ENCODE assay signal across 21 cellular contexts in genomic region chr9:109459423-109459822, GRCh38. TPM values are rescaled to one million over a fixed set of nuclear protein-coding genes. Genes with fewer than 3 reads are reported as not detected.
DNase-seq lines count a peak whose midpoint lies in the region; ATAC-seq and TF ChIP-seq lines count a peak whose summit lies in the region.
"Had no signal": no experiment of that assay in that cellular context is flagged by ENCODE, and none has a peak within 500 bp of the region (broad histone marks: within the 10 kb centered on the region; RNA-seq: fewer than 3 reads in every experiment).

No MANE protein-coding gene starts in this region.

- H3K4me1 Mint-ChIP-seq in endothelial cell (ENCODE audit: unreplicated experiment), result no peaks in the 10 kb centered on the region

- peak overlapping the region; percentile 81 for H3K4me2 ChIP-seq in BLaER1

- intact Hi-C loops in head of caudate nucleus (cut with DNase I) (no loop called here), Right ventricle myocardium superior (cut with DNase I) (no loop called here)

- H4K20me1 ChIP-seq in BLaER1, result no peaks in the 10 kb centered on the region

- H3K9me3 ChIP-seq in BLaER1, result no peaks in the 10 kb centered on the region
- no peaks in the 10 kb centered on the region for H3K9me3 ChIP-seq in WERI-Rb-1 (ENCODE audit: severe bottlenecking)
- H3K9me3 ChIP-seq: Caco-2 had no signal

- H3K27ac ChIP-seq in BLaER1 (peak overlapping the region; percentile 85; the same call in 1 of the 2 replicates), WERI-Rb-1 (no peak overlapping the region)

- H3K9ac ChIP-seq in BLaER1, result peak overlapping the region; percentile 39; the same call in 1 of the 2 replicates

- H3K27me3 Mint-ChIP-seq in endothelial cell (ENCODE audit: unreplicated experiment), result peaks cover 9% of the 10 kb centered on the region

- TF ChIP-seq CTCF in WERI-Rb-1 (IDR thresholded peaks at IDR 0.05; ENCODE audit: low read depth, low read length) (0 out of 2 replicates have a peak, but pooled peaks have one; percentile 8), endothelial cell (IDR thresholded peaks at IDR 0.05; ENCODE audit: unreplicated experiment) (peak; percentile 19)

- H3K36me3 ChIP-seq in BLaER1 (no peaks in the 10 kb centered on the region), WERI-Rb-1 (no peaks in the 10 kb centered on the region; the same call in 1 of the 2 replicates)

- POLR2A ChIA-PET in HEK293T (lab: Yijun Ruan, JAX), result no interaction called here

- H3K4me3 ChIP-seq in BLaER1 (no peak overlapping the region), WERI-Rb-1 (ENCODE audit: low read depth, low read length) (no peak overlapping the region)

- no peak for ATAC-seq in Right ventricle myocardium superior (ENCODE audit: poor library complexity)
- no peak for ATAC-seq in HG02678 (IDR thresholded peaks at IDR 0.05; ENCODE audit: unreplicated experiment)
- ATAC-seq: Right ventricle myocardium inferior had no signal

- H3K4me3 Mint-ChIP-seq in endothelial cell (ENCODE audit: unreplicated experiment), result no peak overlapping the region
- H3K4me3 Mint-ChIP-seq: CD4-positive, alpha-beta T cell had no signal

- H3K4me1 ChIP-seq in BLaER1, result peaks cover 72% of the 10 kb centered on the region

- no peaks in the 10 kb centered on the region for H3K9me3 Mint-ChIP-seq in endothelial cell (ENCODE audit: unreplicated experiment)
- H3K9me3 Mint-ChIP-seq: CD4-positive, alpha-beta T cell had no signal

- DNase-seq in HEK293T (ENCODE audit: extremely low spot score) (no peak), WERI-Rb-1 (no peak), endothelial cell (ENCODE audit: low spot score) (no peak), head of caudate nucleus (no peak), Right ventricle myocardium superior (no peak), kidney glomerular epithelial cell (lab: John Stamatoyannopoulos, UW) (no peak)
- DNase-seq: 8988T; Caco-2; CD4-positive, alpha-beta T cell; GDM1; NCI-H1048; NCI-H1436; NCI-H2081; NCI-H446 treated with DMSO at 0.1 percent for 48 hours; NCI-H69; NK-92 treated with Interleukin-12 subunit alpha and Interleukin-12 subunit beta, amount 100 ng/mL, for 24 hours; SW 1271 had no signal

- H3K27me3 ChIP-seq in BLaER1 (no peaks in the 10 kb centered on the region), WERI-Rb-1 (ENCODE audit: insufficient read depth, low read depth, severe bottlenecking) (no peaks in the 10 kb centered on the region)

- CTCF ChIA-PET in HEK293T (lab: Yijun Ruan, JAX), result interaction anchor here (0.6 to 3.1 kb wide), 2 partner anchors 10 to 102 kb away, joined by 4 to 17 read pairs; no protein-coding TSS in a partner anchor

- H3K36me3 Mint-ChIP-seq in endothelial cell (ENCODE audit: low read depth, unreplicated experiment), result no peaks in the 10 kb centered on the region

- H3K27ac Mint-ChIP-seq in endothelial cell (ENCODE audit: unreplicated experiment), result no peak overlapping the region
- H3K27ac Mint-ChIP-seq: CD4-positive, alpha-beta T cell had no signal

TF ChIP-seq in HEK293T, 16 proteins besides CTCF, POLR2A, EP300 and RAD21:
- TF ChIP-seq HDGF (IDR thresholded peaks at IDR 0.05; ENCODE audit: borderline replicate concordance) (no peak), ZNF384 (IDR thresholded peaks at IDR 0.05) (peak; percentile 42; the same call in 1 of the 2 replicates)
TF ChIP-seq in HEK293T: peak in this region for 1.

RNA-seq across cellular contexts. Expression of gene PTPN3, which starts 38.7 kb away (rescaled TPM):
- total RNA-seq in endothelial cell (ENCODE audit: unreplicated experiment) (0.62 TPM), Right ventricle myocardium superior (38.6 TPM)
- total RNA-seq: CD4-positive, alpha-beta T cell; OCI-LY7 had no signal

Comparison
In these comparisons a context has a peak if more than half of its experiments do, and no peak if none do; other contexts are left out.
1. RNA of gene PTPN3, which starts 38.7 kb away (total RNA-seq): 38.6 TPM in Right ventricle myocardium superior (single experiment); 0.62 TPM in endothelial cell (single experiment); every median in the first group is over 10 times any median in the second.